ENCODE assay signal across 22 cellular contexts in genomic region chr16:87688876-87689815, GRCh38.
DNase-seq lines count a peak whose midpoint lies in the region; ATAC-seq, FAIRE-seq and TF ChIP-seq lines count a peak whose summit lies in the region.
"Had no signal": no experiment of that assay in that cellular context is flagged by ENCODE, and none has a peak within 500 bp of the region (broad histone marks: within the 10 kb centered on the region; RNA-seq: fewer than 3 reads in every experiment).

No MANE protein-coding gene starts in this region.

- no peak for TF ChIP-seq POLR2A in K562 (conservative IDR thresholded peaks at IDR 0.05)

- TF ChIP-seq RAD21 in K562 (CRISPR knock-in tag; conservative IDR thresholded peaks at IDR 0.05 in 1 of 2, IDR thresholded peaks at IDR 0.05 in 1 of 2) = no peak

- DNase-seq in DMS53 (lab: John Stamatoyannopoulos, UW) = peak; percentile 40
- DNase-seq in DMS53 treated with DMSO at 0.1 percent for 48 hours (lab: John Stamatoyannopoulos, UW; ENCODE audit: unreplicated experiment) = no peak
- DNase-seq in HuH-7.5 (ENCODE audit: low spot score) = peak; percentile 46
- peak; percentile 18 to 53 (median 52) for DNase-seq in K562 (ENCODE audit: extremely low read depth in 1 of 4, low spot score in 3 of 4)
- peak; percentile 91 for DNase-seq in osteoblast (ENCODE audit: insufficient read length, low spot score, missing footprints)
- no peak for DNase-seq in dedifferentiated amniotic fluid mesenchymal stem cell (ENCODE audit: extremely low spot score)
- DNase-seq: AML-193; CD4-positive, alpha-beta T cell; DMS153; DND-41; EL; GM23248; HCEC 1CT had no signal

- H2AFZ ChIP-seq in K562 (ENCODE audit: low read depth, low read length) = no peak overlapping the region
- H2AFZ ChIP-seq in osteoblast (ENCODE audit: low read length) = no peak overlapping the region
- H2AFZ ChIP-seq: GM23248 had no signal

- H3K9me3 ChIP-seq in K562 (replicated peaks; ENCODE audit: control insufficient read depth, insufficient read depth, low read depth, low read length) = no peaks in the 10 kb centered on the region
- no peaks in the 10 kb centered on the region for H3K9me3 ChIP-seq in osteoblast (ENCODE audit: low read depth, low read length)
- H3K9me3 ChIP-seq: A549 had no signal

- H3K27ac ChIP-seq in K562 (ENCODE audit: extremely low read depth, low read depth, low read length) (no peak overlapping the region), osteoblast (ENCODE audit: low read depth, low read length) (no peak overlapping the region)
- H3K27ac ChIP-seq: 22Rv1, A549, C4-2B, GM23248, KMS-11 had no signal

- H4K20me1 ChIP-seq in K562 (replicated peaks; ENCODE audit: control insufficient read depth, insufficient read depth, low read length) (peaks cover 16% of the 10 kb centered on the region), osteoblast (ENCODE audit: insufficient read depth, low read length) (no peaks in the 10 kb centered on the region)

- WGBS in K562 (ENCODE audit: insufficient coverage, low coverage, missing lambda C conversion rate) = 48% methylated on average over 30 of the region's 45 CpGs

- no peaks in the 10 kb centered on the region for H3K79me2 ChIP-seq in K562 (ENCODE audit: control insufficient read depth, insufficient read depth, low read length)
- H3K79me2 ChIP-seq in osteoblast (ENCODE audit: insufficient read depth, low read length) = no peaks in the 10 kb centered on the region

- no peak for TF ChIP-seq EP300 in K562 (IDR thresholded peaks at IDR 0.05; ENCODE audit: low read length)

- no peaks in the 10 kb centered on the region for H3K36me3 ChIP-seq in K562 (ENCODE audit: control insufficient read depth, insufficient read depth, low read length)
- H3K36me3 ChIP-seq in osteoblast (ENCODE audit: insufficient read depth, low read length) = no peaks in the 10 kb centered on the region

- TF ChIP-seq CTCF in K562 (IDR thresholded peaks at IDR 0.05 in 2 of 3, conservative IDR thresholded peaks at IDR 0.05 in 1 of 3; ENCODE audit: insufficient read depth in 2 of 3, low read depth in 1 of 3, low read length in 3 of 3) = no peak
- TF ChIP-seq CTCF in osteoblast (IDR thresholded peaks at IDR 0.05; ENCODE audit: extremely low read depth, low read depth, low read length) = no peak

- peak; percentile 60 for ATAC-seq in K562
- ATAC-seq in GM21423 (IDR thresholded peaks at IDR 0.05; ENCODE audit: unreplicated experiment) = no peak
- ATAC-seq: A549 had no signal

- H3K4me1 ChIP-seq in K562 (replicated peaks in 1 of 2; ENCODE audit: control insufficient read depth in 2 of 2, insufficient read depth in 2 of 2, low read length in 2 of 2) (peaks cover 0 to 62% of the 10 kb centered on the region in 2 experiments; a peak in 2 of 5 replicates), osteoblast (ENCODE audit: insufficient read depth, low read length) (no peaks in the 10 kb centered on the region)
- H3K4me1 ChIP-seq: A549 had no signal

- H3K27me3 ChIP-seq in K562 (ENCODE audit: control insufficient read depth in 2 of 2, insufficient read depth in 2 of 2, low read length in 2 of 2) (peaks cover 19 to 56% of the 10 kb centered on the region in 2 experiments; a peak in 4 of 5 replicates), osteoblast (ENCODE audit: insufficient read depth, low read length) (peaks cover 21% of the 10 kb centered on the region)

- H3K4me3 ChIP-seq in K562 (no peak overlapping the region), osteoblast (ENCODE audit: insufficient read depth, low read length) (no peak overlapping the region)
- H3K4me3 ChIP-seq: A549, GM23248 had no signal

- FAIRE-seq in K562 (lab: Jason Lieb, UNC) = no peak
- FAIRE-seq: A549, GM12891, GM19239, H54, HTR-8/SVneo had no signal

- intact Hi-C loops in K562 (cut with micrococcal nuclease) = no loop called here

- BruUV-seq in K562 (replicated peaks; lab: Mats Ljungman, UMichigan) = no TSS peak

- CTCF ChIA-PET in K562 (lab: Yijun Ruan, JAX; ENCODE audit: low intra/inter-chr PET ratio) = no interaction called here

- H3K4me2 ChIP-seq in K562 (ENCODE audit: insufficient read depth, low read length) (no peak overlapping the region), osteoblast (ENCODE audit: insufficient read depth, low read length) (no peak overlapping the region)
- H3K4me2 ChIP-seq: A549, KMS-11 had no signal

- H3K9me1 ChIP-seq in K562 (ENCODE audit: control insufficient read depth, insufficient read depth, low read length) = no peaks in the 10 kb centered on the region

- POLR2A ChIA-PET in K562 (lab: Yijun Ruan, JAX) = interaction anchor here (0.6 to 0.9 kb wide), 2 partner anchors 10 kb away, joined by 3 read pairs; no protein-coding TSS in a partner anchor

- in situ Hi-C loops in K562 (cut with MboI) = no loop called here

- no peak overlapping the region for H3K9ac ChIP-seq in K562 (ENCODE audit: insufficient read depth in 1 of 2, low read depth in 2 of 2, low read length in 2 of 2)
- H3K9ac ChIP-seq: GM23248, KMS-11 had no signal

TF ChIP-seq in K562, 482 proteins besides CTCF, POLR2A, EP300 and RAD21:
- TF ChIP-seq YBX1 (IDR thresholded peaks at IDR 0.05) = no peak
- peak; percentile 48; the same call in 1 of the 2 replicates for TF ChIP-seq POLR2G (IDR thresholded peaks at IDR 0.05; ENCODE audit: low read depth, low read length)
- TF ChIP-seq CEBPB (tag; IDR thresholded peaks at IDR 0.05) = no peak
- no peak for TF ChIP-seq KAT7 (CRISPR knock-in tag; IDR thresholded peaks at IDR 0.05; ENCODE audit: borderline replicate concordance)
- no peak for TF ChIP-seq SMAD1 (IDR thresholded peaks at IDR 0.05; ENCODE audit: low read depth, low read length, partially characterized antibody)
- TF ChIP-seq ZNF644 (tag; IDR thresholded peaks at IDR 0.05; ENCODE audit: low read depth) = no peak
- TF ChIP-seq NCOA2 (IDR thresholded peaks at IDR 0.05; ENCODE audit: partially characterized antibody in 2 of 2) = no peak
- TF ChIP-seq NFATC3 (IDR thresholded peaks at IDR 0.05) = no peak

Comparison
In these comparisons a context has a peak if more than half of its experiments do, and no peak if none do; other contexts are left out.
1. DNase-seq: peak in DMS53 (single experiment), HuH-7.5 (single experiment), K562 (4 of 4) and osteoblast (single experiment); none in DMS53 treated with DMSO at 0.1 percent for 48 hours (single experiment) and dedifferentiated amniotic fluid mesenchymal stem cell (single experiment).